In genomic region chr2:64007924-64008323, GRCh38 we compare ENCODE assay signal across 23 cellular contexts.
"Had no signal": no experiment of that assay in that cellular context is flagged by ENCODE, and none has a peak within 500 bp of the region (broad histone marks: within the 10 kb centered on the region; RNA-seq: fewer than 3 reads in every experiment).

No MANE protein-coding gene starts in this region.

- H3K27me3 ChIP-seq: dorsolateral prefrontal cortex, heart left ventricle, neural progenitor cell, pancreas, spleen, tibial nerve had no signal

- H3K4me1 ChIP-seq: neural progenitor cell, prostate gland had no signal

- H3K4me2 ChIP-seq: neural progenitor cell had no signal

- H3K27ac ChIP-seq: dorsolateral prefrontal cortex, heart left ventricle, neural progenitor cell, pancreas, prostate gland, tibial nerve had no signal

- DNase-seq: cortex of kidney; dorsolateral prefrontal cortex; effector CD8-positive, alpha-beta T cell; heart left ventricle; hippocampal formation; left colon; left ventricle myocardium superior; mesenchymal stem cell; midbrain; occipital lobe; pancreas; retina; spleen; stimulated activated CD4-positive, alpha-beta T cell treated with anti-CD3 and anti-CD28 coated beads, Interleukin-15, amount 100 ng/mL, for 24 hours; stimulated activated CD4-positive, alpha-beta T cell treated with anti-CD3 and anti-CD28 coated beads, Interleukin-1b, Interleukin-23, amount 100 ng/mL, for 48 hours; stimulated activated CD4-positive, alpha-beta T cell treated with anti-CD3 and anti-CD28 coated beads, Interleukin-4, amount 100 ng/mL, for 24 hours had no signal

- H2AFZ ChIP-seq: neural progenitor cell had no signal

- H3K9ac ChIP-seq: neural progenitor cell had no signal

- H3K36me3 ChIP-seq: neural progenitor cell, pancreas, prostate gland, tibial nerve had no signal

- ATAC-seq: left colon; natural killer cell treated with Interleukin-12 subunit alpha and Interleukin-12 subunit beta and Interleukin-15 and Interleukin-18, amount 100 ng/mL, for 72 hours; pancreas; sciatic nerve; stimulated activated memory B cell treated with anti-CD40 and anti-IgM and Interleukin-4, amounts not matched to agents 10 μg/mL and 1 μg/mL and 100 μg/mL, for 72 hours had no signal

- H3K4me3 ChIP-seq: dorsolateral prefrontal cortex, heart left ventricle, lung, neural progenitor cell, pancreas, prostate gland, spleen, tibial nerve had no signal

- H3K9me3 ChIP-seq: heart left ventricle, pancreas, prostate gland, spleen, tibial nerve had no signal
